In genomic region chr2:193240752-193241151, GRCh38 we compare ENCODE assay signal across 8 cellular contexts.
DNase-seq lines count a peak whose midpoint lies in the region; ATAC-seq and TF ChIP-seq lines count a peak whose summit lies in the region.

No MANE protein-coding gene starts in this region.

- no peak overlapping the region for H3K4me3 Mint-ChIP-seq in CD4-positive, alpha-beta memory T cell

- no peaks in the 10 kb centered on the region for H3K36me3 Mint-ChIP-seq in CD4-positive, alpha-beta memory T cell

- CTCF ChIA-PET in OCI-LY7 (lab: Charles Lee; ENCODE audit: unreplicated experiment), result no interaction called here
- CTCF ChIA-PET in CD4-positive, alpha-beta memory T cell (lab: Charles Lee; ENCODE audit: partially characterized antibody), result interaction anchor here (0.7 kb wide), 1 partner anchor 72 kb away, joined by 3 read pairs; no protein-coding TSS in a partner anchor

- TF ChIP-seq CTCF in GM13977 (IDR thresholded peaks at IDR 0.05; ENCODE audit: extremely low read depth, insufficient read depth, missing control alignments) (peak; percentile 36), OCI-LY7 (conservative IDR thresholded peaks at IDR 0.05; ENCODE audit: low read length) (peak; percentile 71), liver (IDR thresholded peaks at IDR 0.05; ENCODE audit: low read depth, low read length, missing input control) (peak; percentile 2)

- H3K27me3 ChIP-seq in liver (ENCODE audit: control insufficient read depth in 4 of 4, insufficient read depth in 4 of 4, low read length in 3 of 4), result no peaks in the 10 kb centered on the region
- H3K27me3 ChIP-seq in CD4-positive, alpha-beta memory T cell (ENCODE audit: insufficient read depth, low read length), result no peaks in the 10 kb centered on the region

- no peak overlapping the region for H2AFZ ChIP-seq in OCI-LY7 (ENCODE audit: low read length)

- in situ Hi-C loops in GM13977 (cut with MboI; ENCODE audit: low pct_unique_long_range_greater_than_20kb, low sequenced_read_pairs, unreplicated experiment), result no loop called here

- H3K27me3 Mint-ChIP-seq in CD4-positive, alpha-beta memory T cell, result no peaks in the 10 kb centered on the region

- H3K27ac ChIP-seq in OCI-LY7 (ENCODE audit: low read depth, low read length, poor library complexity, severe bottlenecking) (no peak overlapping the region), liver (ENCODE audit: low read depth in 1 of 2, low read length in 2 of 2) (no peak overlapping the region)
- no peak overlapping the region for H3K27ac ChIP-seq in CD4-positive, alpha-beta memory T cell (ENCODE audit: low read depth, low read length)

- H4K20me1 ChIP-seq in OCI-LY7 (ENCODE audit: insufficient read depth, low read length), result no peaks in the 10 kb centered on the region

- H3K27ac Mint-ChIP-seq in CD4-positive, alpha-beta memory T cell, result no peak overlapping the region

- intact Hi-C loops in OCI-LY7 (cut with micrococcal nuclease; ENCODE audit: unreplicated experiment), result no loop called here
- intact Hi-C loops in CD4-positive, alpha-beta memory T cell (cut with micrococcal nuclease), result no loop called here

- no peak for DNase-seq in GM13977 (ENCODE audit: low spot score)
- no peak for DNase-seq in OCI-LY7 (ENCODE audit: low spot score)
- DNase-seq in CD4-positive, alpha-beta memory T cell, result no peak
- DNase-seq in ecto neural progenitor cell (ENCODE audit: low spot score), result no peak
- DNase-seq in activated CD4-positive, CD25-positive, alpha-beta regulatory T cell treated with anti-CD3 and anti-CD28 coated beads, Interleukin-2, amount 50 U/mL, for 72 hours, result no peak

- H3K4me3 ChIP-seq in OCI-LY7 (ENCODE audit: low read depth, low read length, poor library complexity, severe bottlenecking) (no peak overlapping the region), liver (ENCODE audit: low read depth in 1 of 3, low read length in 3 of 3) (no peak overlapping the region)
- no peak overlapping the region for H3K4me3 ChIP-seq in CD4-positive, alpha-beta memory T cell (ENCODE audit: low read length in 2 of 2)

- H3K9ac ChIP-seq in liver (ENCODE audit: low read depth in 1 of 2, low read length in 2 of 2), result no peak overlapping the region

- TF ChIP-seq RAD21 in liver (IDR thresholded peaks at IDR 0.05), result peak; percentile 11 to 45

- H3K9me3 ChIP-seq in OCI-LY7 (ENCODE audit: low read length), result no peaks in the 10 kb centered on the region
- H3K9me3 ChIP-seq in liver (ENCODE audit: control insufficient read depth in 4 of 4, low read length in 3 of 4), result no peaks in the 10 kb centered on the region
- no peaks in the 10 kb centered on the region for H3K9me3 ChIP-seq in CD4-positive, alpha-beta memory T cell (ENCODE audit: control insufficient read depth in 1 of 2, low read length in 2 of 2)

- BruUV-seq in OCI-LY7 (replicated peaks; lab: Mats Ljungman, UMichigan), result no TSS peak

- TF ChIP-seq POLR2A in GM18505 (IDR thresholded peaks at IDR 0.05; ENCODE audit: borderline replicate concordance, extremely low read depth, insufficient read depth, insufficient read length), result no peak

- no peak overlapping the region for H3K4me2 ChIP-seq in OCI-LY7 (ENCODE audit: low read length)

- POLR2A ChIA-PET in OCI-LY7 (lab: Charles Lee), result no interaction called here
- POLR2A ChIA-PET in CD4-positive, alpha-beta memory T cell (lab: Charles Lee; ENCODE audit: partially characterized antibody), result no interaction called here

- 73% methylated on average over 1 of the region's 1 CpG for WGBS in liver

- H3K9me3 Mint-ChIP-seq in CD4-positive, alpha-beta memory T cell, result peaks cover 0 to 2% (median 0%) of the 10 kb centered on the region in 8 donors

- H3K9me2 ChIP-seq in OCI-LY7 (ENCODE audit: insufficient read depth, low read length), result no peaks in the 10 kb centered on the region

- H3K79me2 ChIP-seq in OCI-LY7 (ENCODE audit: insufficient read depth, low read depth, low read length), result no peaks in the 10 kb centered on the region

- H3K36me3 ChIP-seq in OCI-LY7 (ENCODE audit: insufficient read depth, low read length) (no peaks in the 10 kb centered on the region), liver (ENCODE audit: control insufficient read depth in 4 of 4, insufficient read depth in 3 of 4, low read depth in 1 of 4, low read length in 3 of 4) (no peaks in the 10 kb centered on the region)
- no peaks in the 10 kb centered on the region for H3K36me3 ChIP-seq in CD4-positive, alpha-beta memory T cell (ENCODE audit: insufficient read depth, low read length)

- no peaks in the 10 kb centered on the region for H3K4me1 Mint-ChIP-seq in CD4-positive, alpha-beta memory T cell

- ATAC-seq in HG02852 (IDR thresholded peaks at IDR 0.05; ENCODE audit: unreplicated experiment) (peak; percentile 52), GM18505 (IDR thresholded peaks at IDR 0.05; ENCODE audit: unreplicated experiment) (no peak)

- no peaks in the 10 kb centered on the region for H3K4me1 ChIP-seq in OCI-LY7 (ENCODE audit: insufficient read depth, low read length, poor library complexity, severe bottlenecking)
- no peaks in the 10 kb centered on the region for H3K4me1 ChIP-seq in liver (ENCODE audit: control insufficient read depth in 4 of 4, insufficient read depth in 4 of 4, low read length in 3 of 4)
- no peaks in the 10 kb centered on the region for H3K4me1 ChIP-seq in CD4-positive, alpha-beta memory T cell (ENCODE audit: insufficient read depth, low read length)

TF ChIP-seq in liver, 16 proteins besides CTCF, POLR2A, EP300 and RAD21:
- TF ChIP-seq RXRA (IDR thresholded peaks at IDR 0.05), result no peak
- no peak for TF ChIP-seq MAX (IDR thresholded peaks at IDR 0.05)
- TF ChIP-seq ATF3 (IDR thresholded peaks at IDR 0.05), result no peak
- TF ChIP-seq FOXA2 (IDR thresholded peaks at IDR 0.05), result no peak
- no peak for TF ChIP-seq HNF4G (IDR thresholded peaks at IDR 0.05)
- TF ChIP-seq SP1 (IDR thresholded peaks at IDR 0.05), result no peak
- TF ChIP-seq HNF4A (conservative IDR thresholded peaks at IDR 0.05), result no peak
- no peak for TF ChIP-seq JUND (IDR thresholded peaks at IDR 0.05)
- no peak for TF ChIP-seq GABPA (IDR thresholded peaks at IDR 0.05 in 1 of 2, conservative IDR thresholded peaks at IDR 0.05 in 1 of 2)
- no peak for TF ChIP-seq EGR1 (IDR thresholded peaks at IDR 0.05; ENCODE audit: low read depth in 2 of 2)
- TF ChIP-seq TAF1 (conservative IDR thresholded peaks at IDR 0.05), result no peak
- TF ChIP-seq ZBTB33 (IDR thresholded peaks at IDR 0.05), result no peak
- no peak for TF ChIP-seq NR2F2 (IDR thresholded peaks at IDR 0.05)
- no peak for TF ChIP-seq REST (IDR thresholded peaks at IDR 0.05)

Comparison
In these comparisons a context has a peak if more than half of its experiments do, and no peak if none do; other contexts are left out.
1. CTCF ChIP-seq: peak in every context shown above with its lines; median percentile 71 in OCI-LY7; 36 in GM13977; 2 in liver.